ENCODE assay signal across 1 cellular context in the genomic region with DNA sequence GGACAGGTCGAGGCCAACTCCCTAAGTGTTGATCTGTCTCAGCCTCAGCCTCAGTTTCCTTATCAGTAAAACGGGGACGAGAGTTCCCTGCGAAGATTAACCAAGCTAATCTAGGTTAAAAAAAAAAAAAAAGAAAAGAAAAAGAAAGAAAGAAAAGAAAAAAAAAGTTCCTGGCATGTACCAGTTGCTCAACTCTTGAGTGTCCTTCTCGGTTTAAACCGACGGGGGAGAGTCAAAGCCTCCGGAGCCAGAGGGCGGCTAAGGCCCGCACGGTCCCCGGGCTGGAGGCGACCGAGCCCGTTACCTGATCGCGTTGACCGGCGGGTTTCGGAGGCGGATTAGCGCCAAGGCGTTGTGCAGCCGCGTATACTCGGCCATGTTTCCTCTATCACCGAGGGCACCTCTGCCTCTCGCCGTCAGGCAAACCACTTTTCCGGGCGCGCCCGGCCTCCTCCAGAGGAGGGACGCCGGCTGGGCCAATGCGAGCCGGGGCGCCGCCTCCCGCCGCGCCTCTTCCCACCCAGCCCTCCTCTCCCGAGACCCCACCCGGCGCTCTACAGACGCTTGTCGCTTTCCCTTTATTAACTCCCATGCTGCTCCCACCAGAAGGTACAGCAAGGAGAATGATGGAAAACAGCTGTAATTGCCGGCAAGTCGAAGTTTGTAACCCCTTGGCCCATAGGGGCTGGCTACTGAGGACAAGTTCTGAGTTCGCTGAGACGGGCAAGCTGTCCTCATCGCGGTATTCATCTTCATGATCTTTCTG.
TF ChIP-seq lines count a peak whose summit lies in the region.

A gene (minus strand): TSS at position 405 of the 766 bp plus-strand sequence. CDS start 27 bp downstream, at position 378.

TF ChIP-seq in HepG2, 621 proteins besides CTCF, POLR2A, EP300 and RAD21 (continued from another document and continues in another):
- TF ChIP-seq, protein P1, sequence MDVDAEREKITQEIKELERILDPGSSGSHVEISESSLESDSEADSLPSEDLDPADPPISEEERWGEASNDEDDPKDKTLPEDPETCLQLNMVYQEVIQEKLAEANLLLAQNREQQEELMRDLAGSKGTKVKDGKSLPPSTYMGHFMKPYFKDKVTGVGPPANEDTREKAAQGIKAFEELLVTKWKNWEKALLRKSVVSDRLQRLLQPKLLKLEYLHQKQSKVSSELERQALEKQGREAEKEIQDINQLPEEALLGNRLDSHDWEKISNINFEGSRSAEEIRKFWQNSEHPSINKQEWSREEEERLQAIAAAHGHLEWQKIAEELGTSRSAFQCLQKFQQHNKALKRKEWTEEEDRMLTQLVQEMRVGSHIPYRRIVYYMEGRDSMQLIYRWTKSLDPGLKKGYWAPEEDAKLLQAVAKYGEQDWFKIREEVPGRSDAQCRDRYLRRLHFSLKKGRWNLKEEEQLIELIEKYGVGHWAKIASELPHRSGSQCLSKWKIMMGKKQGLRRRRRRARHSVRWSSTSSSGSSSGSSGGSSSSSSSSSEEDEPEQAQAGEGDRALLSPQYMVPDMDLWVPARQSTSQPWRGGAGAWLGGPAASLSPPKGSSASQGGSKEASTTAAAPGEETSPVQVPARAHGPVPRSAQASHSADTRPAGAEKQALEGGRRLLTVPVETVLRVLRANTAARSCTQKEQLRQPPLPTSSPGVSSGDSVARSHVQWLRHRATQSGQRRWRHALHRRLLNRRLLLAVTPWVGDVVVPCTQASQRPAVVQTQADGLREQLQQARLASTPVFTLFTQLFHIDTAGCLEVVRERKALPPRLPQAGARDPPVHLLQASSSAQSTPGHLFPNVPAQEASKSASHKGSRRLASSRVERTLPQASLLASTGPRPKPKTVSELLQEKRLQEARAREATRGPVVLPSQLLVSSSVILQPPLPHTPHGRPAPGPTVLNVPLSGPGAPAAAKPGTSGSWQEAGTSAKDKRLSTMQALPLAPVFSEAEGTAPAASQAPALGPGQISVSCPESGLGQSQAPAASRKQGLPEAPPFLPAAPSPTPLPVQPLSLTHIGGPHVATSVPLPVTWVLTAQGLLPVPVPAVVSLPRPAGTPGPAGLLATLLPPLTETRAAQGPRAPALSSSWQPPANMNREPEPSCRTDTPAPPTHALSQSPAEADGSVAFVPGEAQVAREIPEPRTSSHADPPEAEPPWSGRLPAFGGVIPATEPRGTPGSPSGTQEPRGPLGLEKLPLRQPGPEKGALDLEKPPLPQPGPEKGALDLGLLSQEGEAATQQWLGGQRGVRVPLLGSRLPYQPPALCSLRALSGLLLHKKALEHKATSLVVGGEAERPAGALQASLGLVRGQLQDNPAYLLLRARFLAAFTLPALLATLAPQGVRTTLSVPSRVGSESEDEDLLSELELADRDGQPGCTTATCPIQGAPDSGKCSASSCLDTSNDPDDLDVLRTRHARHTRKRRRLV (CRISPR knock-in tag; IDR thresholded peaks at IDR 0.05) = no peak
- no peak for TF ChIP-seq XRCC5 (optimal IDR thresholded peaks at IDR 0.05; ENCODE audit: low read length)
- TF ChIP-seq RBM39 (IDR thresholded peaks at IDR 0.05; ENCODE audit: low read depth, low read length, poor library complexity, severe bottlenecking) = peak; percentile 82
- TF ChIP-seq, protein P2, sequence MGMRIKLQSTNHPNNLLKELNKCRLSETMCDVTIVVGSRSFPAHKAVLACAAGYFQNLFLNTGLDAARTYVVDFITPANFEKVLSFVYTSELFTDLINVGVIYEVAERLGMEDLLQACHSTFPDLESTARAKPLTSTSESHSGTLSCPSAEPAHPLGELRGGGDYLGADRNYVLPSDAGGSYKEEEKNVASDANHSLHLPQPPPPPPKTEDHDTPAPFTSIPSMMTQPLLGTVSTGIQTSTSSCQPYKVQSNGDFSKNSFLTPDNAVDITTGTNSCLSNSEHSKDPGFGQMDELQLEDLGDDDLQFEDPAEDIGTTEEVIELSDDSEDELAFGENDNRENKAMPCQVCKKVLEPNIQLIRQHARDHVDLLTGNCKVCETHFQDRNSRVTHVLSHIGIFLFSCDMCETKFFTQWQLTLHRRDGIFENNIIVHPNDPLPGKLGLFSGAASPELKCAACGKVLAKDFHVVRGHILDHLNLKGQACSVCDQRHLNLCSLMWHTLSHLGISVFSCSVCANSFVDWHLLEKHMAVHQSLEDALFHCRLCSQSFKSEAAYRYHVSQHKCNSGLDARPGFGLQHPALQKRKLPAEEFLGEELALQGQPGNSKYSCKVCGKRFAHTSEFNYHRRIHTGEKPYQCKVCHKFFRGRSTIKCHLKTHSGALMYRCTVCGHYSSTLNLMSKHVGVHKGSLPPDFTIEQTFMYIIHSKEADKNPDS (CRISPR knock-in tag; IDR thresholded peaks at IDR 0.05) = 0 out of 2 replicates have a peak, but pooled peaks have one; percentile 34
- 0 out of 2 replicates have a peak, but pooled peaks have one; percentile 48 for TF ChIP-seq ZFP1 (CRISPR knock-in tag; IDR thresholded peaks at IDR 0.05)
- TF ChIP-seq GTF2F1 (IDR thresholded peaks at IDR 0.05; ENCODE audit: low read length) = no peak
- TF ChIP-seq ZNF678 (CRISPR knock-in tag; IDR thresholded peaks at IDR 0.05) = 0 out of 2 replicates have a peak, but pooled peaks have one; percentile 52
- TF ChIP-seq, protein P3, sequence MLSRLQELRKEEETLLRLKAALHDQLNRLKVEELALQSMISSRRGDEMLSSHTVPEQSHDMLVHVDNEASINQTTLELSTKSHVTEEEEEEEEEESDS (CRISPR knock-in tag; IDR thresholded peaks at IDR 0.05; ENCODE audit: borderline replicate concordance) = no peak
- no peak for TF ChIP-seq NONO (IDR thresholded peaks at IDR 0.05)
- TF ChIP-seq NONO (CRISPR knock-in tag; conservative IDR thresholded peaks at IDR 0.05) = peak; percentile 16; the same call in 1 of the 2 replicates
- peak; percentile 43; the same call in 1 of the 2 replicates for TF ChIP-seq CCDC6 (CRISPR knock-in tag; IDR thresholded peaks at IDR 0.05)
- TF ChIP-seq, protein P4, sequence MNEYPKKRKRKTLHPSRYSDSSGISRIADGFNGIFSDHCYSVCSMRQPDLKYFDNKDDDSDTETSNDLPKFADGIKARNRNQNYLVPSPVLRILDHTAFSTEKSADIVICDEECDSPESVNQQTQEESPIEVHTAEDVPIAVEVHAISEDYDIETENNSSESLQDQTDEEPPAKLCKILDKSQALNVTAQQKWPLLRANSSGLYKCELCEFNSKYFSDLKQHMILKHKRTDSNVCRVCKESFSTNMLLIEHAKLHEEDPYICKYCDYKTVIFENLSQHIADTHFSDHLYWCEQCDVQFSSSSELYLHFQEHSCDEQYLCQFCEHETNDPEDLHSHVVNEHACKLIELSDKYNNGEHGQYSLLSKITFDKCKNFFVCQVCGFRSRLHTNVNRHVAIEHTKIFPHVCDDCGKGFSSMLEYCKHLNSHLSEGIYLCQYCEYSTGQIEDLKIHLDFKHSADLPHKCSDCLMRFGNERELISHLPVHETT (CRISPR knock-in tag; conservative IDR thresholded peaks at IDR 0.05) = no peak
- TF ChIP-seq, protein P5, sequence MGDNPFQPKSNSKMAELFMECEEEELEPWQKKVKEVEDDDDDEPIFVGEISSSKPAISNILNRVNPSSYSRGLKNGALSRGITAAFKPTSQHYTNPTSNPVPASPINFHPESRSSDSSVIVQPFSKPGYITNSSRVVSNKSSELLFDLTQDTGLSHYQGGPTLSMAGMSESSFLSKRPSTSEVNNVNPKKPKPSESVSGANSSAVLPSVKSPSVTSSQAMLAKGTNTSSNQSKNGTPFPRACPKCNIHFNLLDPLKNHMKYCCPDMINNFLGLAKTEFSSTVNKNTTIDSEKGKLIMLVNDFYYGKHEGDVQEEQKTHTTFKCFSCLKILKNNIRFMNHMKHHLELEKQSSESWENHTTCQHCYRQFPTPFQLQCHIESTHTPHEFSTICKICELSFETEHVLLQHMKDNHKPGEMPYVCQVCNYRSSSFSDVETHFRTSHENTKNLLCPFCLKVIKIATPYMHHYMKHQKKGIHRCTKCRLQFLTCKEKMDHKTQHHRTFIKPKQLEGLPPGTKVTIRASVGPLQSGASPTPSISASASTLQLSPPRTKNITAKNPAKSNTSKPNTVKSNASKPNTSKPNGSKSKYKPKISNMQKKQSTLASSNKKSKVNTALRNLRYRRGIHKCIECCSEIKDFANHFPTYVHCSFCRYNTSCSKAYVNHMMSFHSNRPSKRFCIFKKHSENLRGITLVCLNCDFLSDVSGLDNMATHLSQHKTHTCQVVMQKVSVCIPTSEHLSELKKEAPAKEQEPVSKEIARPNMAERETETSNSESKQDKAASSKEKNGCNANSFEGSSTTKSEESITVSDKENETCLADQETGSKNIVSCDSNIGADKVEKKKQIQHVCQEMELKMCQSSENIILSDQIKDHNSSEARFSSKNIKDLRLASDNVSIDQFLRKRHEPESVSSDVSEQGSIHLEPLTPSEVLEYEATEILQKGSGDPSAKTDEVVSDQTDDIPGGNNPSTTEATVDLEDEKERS (CRISPR knock-in tag; IDR thresholded peaks at IDR 0.05) = no peak
- TF ChIP-seq BRD4 (CRISPR knock-in tag; IDR thresholded peaks at IDR 0.05) = peak; percentile 83; the same call in 1 of the 2 replicates
- TF ChIP-seq ZFP62 (CRISPR knock-in tag; IDR thresholded peaks at IDR 0.05) = no peak
- peak; percentile 83; the same call in 1 of the 2 replicates for TF ChIP-seq NFKB2 (CRISPR knock-in tag; IDR thresholded peaks at IDR 0.05; ENCODE audit: borderline replicate concordance)
- no peak for TF ChIP-seq FOSL2 (CRISPR knock-in tag; IDR thresholded peaks at IDR 0.05)
- no peak for TF ChIP-seq RBM22 (optimal IDR thresholded peaks at IDR 0.05; ENCODE audit: low read length)
- TF ChIP-seq, protein P6, sequence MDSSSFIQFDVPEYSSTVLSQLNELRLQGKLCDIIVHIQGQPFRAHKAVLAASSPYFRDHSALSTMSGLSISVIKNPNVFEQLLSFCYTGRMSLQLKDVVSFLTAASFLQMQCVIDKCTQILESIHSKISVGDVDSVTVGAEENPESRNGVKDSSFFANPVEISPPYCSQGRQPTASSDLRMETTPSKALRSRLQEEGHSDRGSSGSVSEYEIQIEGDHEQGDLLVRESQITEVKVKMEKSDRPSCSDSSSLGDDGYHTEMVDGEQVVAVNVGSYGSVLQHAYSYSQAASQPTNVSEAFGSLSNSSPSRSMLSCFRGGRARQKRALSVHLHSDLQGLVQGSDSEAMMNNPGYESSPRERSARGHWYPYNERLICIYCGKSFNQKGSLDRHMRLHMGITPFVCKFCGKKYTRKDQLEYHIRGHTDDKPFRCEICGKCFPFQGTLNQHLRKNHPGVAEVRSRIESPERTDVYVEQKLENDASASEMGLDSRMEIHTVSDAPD (CRISPR knock-in tag; IDR thresholded peaks at IDR 0.05) = no peak
- 0 out of 2 replicates have a peak, but pooled peaks have one; percentile 31 for TF ChIP-seq ZZZ3 (CRISPR knock-in tag; IDR thresholded peaks at IDR 0.05; ENCODE audit: borderline replicate concordance)
- TF ChIP-seq YEATS4 (CRISPR knock-in tag; IDR thresholded peaks at IDR 0.05; ENCODE audit: borderline replicate concordance) = peak; percentile 84
- TF ChIP-seq MEF2D (CRISPR knock-in tag; IDR thresholded peaks at IDR 0.05) = no peak
- TF ChIP-seq ZNF251 (CRISPR knock-in tag; IDR thresholded peaks at IDR 0.05) = no peak
- TF ChIP-seq, protein P7, sequence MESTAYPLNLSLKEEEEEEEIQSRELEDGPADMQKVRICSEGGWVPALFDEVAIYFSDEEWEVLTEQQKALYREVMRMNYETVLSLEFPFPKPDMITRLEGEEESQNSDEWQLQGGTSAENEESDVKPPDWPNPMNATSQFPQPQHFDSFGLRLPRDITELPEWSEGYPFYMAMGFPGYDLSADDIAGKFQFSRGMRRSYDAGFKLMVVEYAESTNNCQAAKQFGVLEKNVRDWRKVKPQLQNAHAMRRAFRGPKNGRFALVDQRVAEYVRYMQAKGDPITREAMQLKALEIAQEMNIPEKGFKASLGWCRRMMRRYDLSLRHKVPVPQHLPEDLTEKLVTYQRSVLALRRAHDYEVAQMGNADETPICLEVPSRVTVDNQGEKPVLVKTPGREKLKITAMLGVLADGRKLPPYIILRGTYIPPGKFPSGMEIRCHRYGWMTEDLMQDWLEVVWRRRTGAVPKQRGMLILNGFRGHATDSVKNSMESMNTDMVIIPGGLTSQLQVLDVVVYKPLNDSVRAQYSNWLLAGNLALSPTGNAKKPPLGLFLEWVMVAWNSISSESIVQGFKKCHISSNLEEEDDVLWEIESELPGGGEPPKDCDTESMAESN (CRISPR knock-in tag; conservative IDR thresholded peaks at IDR 0.05) = 0 out of 2 replicates have a peak, but pooled peaks have one; percentile 70
- no peak for TF ChIP-seq SMARCC2 (IDR thresholded peaks at IDR 0.05)
- TF ChIP-seq IKZF4 (CRISPR knock-in tag; IDR thresholded peaks at IDR 0.05; ENCODE audit: borderline replicate concordance, low read depth, not compliant biosample characterization) = no peak
- TF ChIP-seq, protein P8, sequence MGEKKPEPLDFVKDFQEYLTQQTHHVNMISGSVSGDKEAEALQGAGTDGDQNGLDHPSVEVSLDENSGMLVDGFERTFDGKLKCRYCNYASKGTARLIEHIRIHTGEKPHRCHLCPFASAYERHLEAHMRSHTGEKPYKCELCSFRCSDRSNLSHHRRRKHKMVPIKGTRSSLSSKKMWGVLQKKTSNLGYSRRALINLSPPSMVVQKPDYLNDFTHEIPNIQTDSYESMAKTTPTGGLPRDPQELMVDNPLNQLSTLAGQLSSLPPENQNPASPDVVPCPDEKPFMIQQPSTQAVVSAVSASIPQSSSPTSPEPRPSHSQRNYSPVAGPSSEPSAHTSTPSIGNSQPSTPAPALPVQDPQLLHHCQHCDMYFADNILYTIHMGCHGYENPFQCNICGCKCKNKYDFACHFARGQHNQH (CRISPR knock-in tag; IDR thresholded peaks at IDR 0.05) = peak; percentile 67; the same call in 1 of the 2 replicates
- no peak for TF ChIP-seq RARG (CRISPR knock-in tag; IDR thresholded peaks at IDR 0.05; ENCODE audit: low read depth)
- no peak for TF ChIP-seq RCOR2 (CRISPR knock-in tag; IDR thresholded peaks at IDR 0.05)
- TF ChIP-seq, protein P9, sequence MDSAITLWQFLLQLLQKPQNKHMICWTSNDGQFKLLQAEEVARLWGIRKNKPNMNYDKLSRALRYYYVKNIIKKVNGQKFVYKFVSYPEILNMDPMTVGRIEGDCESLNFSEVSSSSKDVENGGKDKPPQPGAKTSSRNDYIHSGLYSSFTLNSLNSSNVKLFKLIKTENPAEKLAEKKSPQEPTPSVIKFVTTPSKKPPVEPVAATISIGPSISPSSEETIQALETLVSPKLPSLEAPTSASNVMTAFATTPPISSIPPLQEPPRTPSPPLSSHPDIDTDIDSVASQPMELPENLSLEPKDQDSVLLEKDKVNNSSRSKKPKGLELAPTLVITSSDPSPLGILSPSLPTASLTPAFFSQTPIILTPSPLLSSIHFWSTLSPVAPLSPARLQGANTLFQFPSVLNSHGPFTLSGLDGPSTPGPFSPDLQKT (CRISPR knock-in tag; IDR thresholded peaks at IDR 0.05; ENCODE audit: borderline replicate concordance) = no peak
- no peak; a peak in 1 of 4 replicates for TF ChIP-seq KLF16 (CRISPR knock-in tag; IDR thresholded peaks at IDR 0.05)
- TF ChIP-seq TEAD2 (CRISPR knock-in tag; IDR thresholded peaks at IDR 0.05) = no peak
- no peak for TF ChIP-seq MLLT10 (CRISPR knock-in tag; IDR thresholded peaks at IDR 0.05)
- TF ChIP-seq ZNF570 (CRISPR knock-in tag; IDR thresholded peaks at IDR 0.05; ENCODE audit: borderline replicate concordance) = 0 out of 2 replicates have a peak, but pooled peaks have one; percentile 47
- TF ChIP-seq ATRX (CRISPR knock-in tag; IDR thresholded peaks at IDR 0.05; ENCODE audit: borderline replicate concordance) = no peak
- no peak for TF ChIP-seq NFE2L2 (IDR thresholded peaks at IDR 0.05; ENCODE audit: low read length)
